21 cellular contexts compared by ENCODE assay signal in the genomic region with DNA sequence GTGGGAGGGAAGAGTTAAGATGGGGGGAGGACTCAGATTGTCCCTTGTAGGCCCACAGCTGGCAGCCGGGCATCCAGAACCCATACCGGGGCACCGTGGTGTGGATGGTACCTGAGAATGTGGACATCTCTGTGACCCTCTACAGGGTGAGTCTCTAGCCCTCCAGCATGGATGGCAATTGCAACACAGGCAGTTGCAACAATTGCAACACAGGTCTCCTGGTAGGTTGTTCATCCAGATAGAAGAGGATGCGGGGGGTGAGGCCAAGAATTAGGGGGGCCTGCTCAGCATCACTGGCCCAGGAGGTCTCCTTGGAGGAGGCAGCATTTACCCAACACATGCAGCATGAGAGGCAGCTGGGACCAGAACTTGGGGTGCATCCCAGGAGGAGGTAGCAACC. TPM values are rescaled to one million over a fixed set of nuclear protein-coding genes. Genes with fewer than 3 reads are reported as not detected.
DNase-seq lines count a peak whose midpoint lies in the region; ATAC-seq and TF ChIP-seq lines count a peak whose summit lies in the region.
"Had no signal": no experiment of that assay in that cellular context is flagged by ENCODE, and none has a peak within 500 bp of the region (broad histone marks: within the 10 kb centered on the region; RNA-seq: fewer than 3 reads in every experiment).

No MANE protein-coding gene starts in this region.

- H3K4me3 ChIP-seq in HL-60 (replicated peaks; ENCODE audit: insufficient read depth, low read length) (no peak overlapping the region), OCI-LY7 (ENCODE audit: low read depth, low read length, poor library complexity, severe bottlenecking) (no peak overlapping the region)
- H3K4me3 ChIP-seq: breast epithelium, thyroid gland had no signal

- H3K27ac Mint-ChIP-seq in activated CD4-positive, alpha-beta T cell treated with anti-CD3 and anti-CD28 coated beads, Interleukin-2, amount 10 ng/mL, durations not matched to agents 24 days and 14 days = no peak overlapping the region
- H3K27ac Mint-ChIP-seq in activated CD4-positive, alpha-beta T cell treated with anti-CD3 and anti-CD28 coated beads, Interleukin-2, amount 10 ng/mL, durations not matched to agents 7 days and 5 days = no peak overlapping the region
- peak overlapping the region; percentile 94 for H3K27ac Mint-ChIP-seq in stimulated activated effector memory CD8-positive, alpha-beta T cell treated with anti-CD3 and anti-CD28 coated beads, Interleukin-12 subunit alpha, Interleukin-12 subunit beta, amount 100 ng/mL, for 72 hours

- DNase-seq in activated CD4-positive, alpha-beta T cell treated with anti-CD3 and anti-CD28 coated beads, Interleukin-2, amount 10 ng/mL, durations not matched to agents 24 days and 14 days = no peak
- DNase-seq in activated CD4-positive, alpha-beta T cell treated with anti-CD3 and anti-CD28 coated beads, Interleukin-2, amount 10 ng/mL, durations not matched to agents 7 days and 5 days = no peak
- DNase-seq in HL-60 (ENCODE audit: low read depth in 1 of 2, low spot score in 1 of 2) = peak; percentile 56 to 73
- peak; percentile 70 for DNase-seq in amniotic epithelial cell (ENCODE audit: low read depth)
- DNase-seq in stimulated activated effector memory CD8-positive, alpha-beta T cell treated with anti-CD3 and anti-CD28 coated beads, Interleukin-12 subunit alpha, Interleukin-12 subunit beta, amount 100 ng/mL, for 72 hours (ENCODE audit: low spot score in 2 of 2) = no peak
- DNase-seq in DMS53 (lab: John Stamatoyannopoulos, UW) = no peak
- no peak for DNase-seq in OCI-LY7 (ENCODE audit: low spot score)
- DNase-seq: CD4-positive, CD25-positive, alpha-beta regulatory T cell; DMS79; foreskin melanocyte; kidney glomerular epithelial cell; mesenchymal stem cell; NCI-H1930; NCI-H345; stimulated activated CD4-positive, alpha-beta T cell treated with anti-CD3 and anti-CD28 coated beads, Interleukin-12 subunit alpha, Interleukin-12 subunit beta, amount 100 ng/mL, for 4 hours; T-helper 17 cell; thyroid gland had no signal

- no peaks in the 10 kb centered on the region for H4K20me1 ChIP-seq in OCI-LY7 (ENCODE audit: insufficient read depth, low read length)

- no peaks in the 10 kb centered on the region for H3K9me3 Mint-ChIP-seq in activated CD4-positive, alpha-beta T cell treated with anti-CD3 and anti-CD28 coated beads, Interleukin-2, amount 10 ng/mL, durations not matched to agents 24 days and 14 days
- H3K9me3 Mint-ChIP-seq in activated CD4-positive, alpha-beta T cell treated with anti-CD3 and anti-CD28 coated beads, Interleukin-2, amount 10 ng/mL, durations not matched to agents 7 days and 5 days = no peaks in the 10 kb centered on the region
- H3K9me3 Mint-ChIP-seq in stimulated activated effector memory CD8-positive, alpha-beta T cell treated with anti-CD3 and anti-CD28 coated beads, Interleukin-12 subunit alpha, Interleukin-12 subunit beta, amount 100 ng/mL, for 72 hours = no peaks in the 10 kb centered on the region
- H3K9me3 Mint-ChIP-seq: activated naive CD4-positive, alpha-beta T cell treated with anti-CD3 and anti-CD28 coated beads, Interleukin-2, amount 50 U/mL, for 72 hours; CD4-positive, CD25-positive, alpha-beta regulatory T cell had no signal

- H3K9me3 ChIP-seq in OCI-LY7 (ENCODE audit: low read length) = no peaks in the 10 kb centered on the region
- H3K9me3 ChIP-seq: breast epithelium, thyroid gland had no signal

- no peaks in the 10 kb centered on the region for H3K9me2 ChIP-seq in OCI-LY7 (ENCODE audit: insufficient read depth, low read length)

- peaks cover 58% of the 10 kb centered on the region for H3K36me3 Mint-ChIP-seq in activated CD4-positive, alpha-beta T cell treated with anti-CD3 and anti-CD28 coated beads, Interleukin-2, amount 10 ng/mL, durations not matched to agents 24 days and 14 days (ENCODE audit: low read depth)
- H3K36me3 Mint-ChIP-seq in activated CD4-positive, alpha-beta T cell treated with anti-CD3 and anti-CD28 coated beads, Interleukin-2, amount 10 ng/mL, durations not matched to agents 7 days and 5 days (ENCODE audit: low read depth) = peaks cover 36% of the 10 kb centered on the region
- H3K36me3 Mint-ChIP-seq in stimulated activated effector memory CD8-positive, alpha-beta T cell treated with anti-CD3 and anti-CD28 coated beads, Interleukin-12 subunit alpha, Interleukin-12 subunit beta, amount 100 ng/mL, for 72 hours = peaks cover 98% of the 10 kb centered on the region

- no peak overlapping the region for H2AFZ ChIP-seq in OCI-LY7 (ENCODE audit: low read length)

- peaks cover 42% of the 10 kb centered on the region for H3K4me1 Mint-ChIP-seq in activated CD4-positive, alpha-beta T cell treated with anti-CD3 and anti-CD28 coated beads, Interleukin-2, amount 10 ng/mL, durations not matched to agents 24 days and 14 days
- peaks cover 32% of the 10 kb centered on the region for H3K4me1 Mint-ChIP-seq in activated CD4-positive, alpha-beta T cell treated with anti-CD3 and anti-CD28 coated beads, Interleukin-2, amount 10 ng/mL, durations not matched to agents 7 days and 5 days
- H3K4me1 Mint-ChIP-seq in stimulated activated effector memory CD8-positive, alpha-beta T cell treated with anti-CD3 and anti-CD28 coated beads, Interleukin-12 subunit alpha, Interleukin-12 subunit beta, amount 100 ng/mL, for 72 hours = peaks cover 63% of the 10 kb centered on the region

- no peak overlapping the region for H3K4me2 ChIP-seq in OCI-LY7 (ENCODE audit: low read length)

- peaks cover 9% of the 10 kb centered on the region; the same call in 1 of the 2 replicates for H3K79me2 ChIP-seq in OCI-LY7 (ENCODE audit: insufficient read depth, low read depth, low read length)

- H3K27ac ChIP-seq in HL-60 (replicated peaks) (no peak overlapping the region), OCI-LY7 (ENCODE audit: low read depth, low read length, poor library complexity, severe bottlenecking) (no peak overlapping the region)
- H3K27ac ChIP-seq: breast epithelium, thyroid gland had no signal

- peaks cover 32% of the 10 kb centered on the region for H3K4me1 ChIP-seq in OCI-LY7 (ENCODE audit: insufficient read depth, low read length, poor library complexity, severe bottlenecking)

- no peaks in the 10 kb centered on the region for H3K27me3 ChIP-seq in HL-60 (ENCODE audit: insufficient read depth, poor library complexity, severe bottlenecking)
- H3K27me3 ChIP-seq: breast epithelium, thyroid gland had no signal

- CTCF ChIA-PET in activated CD4-positive, alpha-beta T cell treated with anti-CD3 and anti-CD28 coated beads, Interleukin-2, amount 10 ng/mL, durations not matched to agents 7 days and 5 days (lab: Charles Lee) = interaction anchor here (0.8 to 2.5 kb wide), 5 partner anchors 8 to 38 kb away, joined by 3 to 11 read pairs (median 3); no protein-coding TSS in a partner anchor
- CTCF ChIA-PET in OCI-LY7 (lab: Charles Lee; ENCODE audit: unreplicated experiment) = no interaction called here

- H3K4me3 Mint-ChIP-seq in activated CD4-positive, alpha-beta T cell treated with anti-CD3 and anti-CD28 coated beads, Interleukin-2, amount 10 ng/mL, durations not matched to agents 24 days and 14 days = peak overlapping the region; percentile 39
- H3K4me3 Mint-ChIP-seq in activated CD4-positive, alpha-beta T cell treated with anti-CD3 and anti-CD28 coated beads, Interleukin-2, amount 10 ng/mL, durations not matched to agents 7 days and 5 days = no peak overlapping the region
- peak overlapping the region; percentile 96 for H3K4me3 Mint-ChIP-seq in stimulated activated effector memory CD8-positive, alpha-beta T cell treated with anti-CD3 and anti-CD28 coated beads, Interleukin-12 subunit alpha, Interleukin-12 subunit beta, amount 100 ng/mL, for 72 hours

- intact Hi-C loops in activated CD4-positive, alpha-beta T cell treated with anti-CD3 and anti-CD28 coated beads, Interleukin-2, amount 10 ng/mL, durations not matched to agents 24 days and 14 days (cut with micrococcal nuclease) = no loop called here
- intact Hi-C loops in OCI-LY7 (cut with micrococcal nuclease; ENCODE audit: unreplicated experiment) = loop anchor here (10.0 kb wide), 1 partner anchor 724 kb away; no protein-coding TSS in a partner anchor

- BruUV-seq in OCI-LY7 (replicated peaks; lab: Mats Ljungman, UMichigan) = no TSS peak

- POLR2A ChIA-PET in activated CD4-positive, alpha-beta T cell treated with anti-CD3 and anti-CD28 coated beads, Interleukin-2, amount 10 ng/mL, durations not matched to agents 7 days and 5 days (lab: Charles Lee) = no interaction called here
- POLR2A ChIA-PET in OCI-LY7 (lab: Charles Lee) = interaction anchor here (1.3 kb wide), 1 partner anchor 8 kb away, joined by 7 read pairs; no protein-coding TSS in a partner anchor

- TF ChIP-seq CTCF in HL-60 (IDR thresholded peaks at IDR 0.05; ENCODE audit: insufficient read depth, low read length) (no peak), OCI-LY7 (conservative IDR thresholded peaks at IDR 0.05; ENCODE audit: low read length) (no peak)

- ATAC-seq in stimulated activated effector memory CD8-positive, alpha-beta T cell treated with anti-CD3 and anti-CD28 coated beads, Interleukin-12 subunit alpha, Interleukin-12 subunit beta, amount 100 ng/mL, for 72 hours = no peak
- no peak for ATAC-seq in HG02840 (IDR thresholded peaks at IDR 0.05; ENCODE audit: low FRiP score, unreplicated experiment)
- ATAC-seq: activated naive CD4-positive, alpha-beta T cell treated with anti-CD3 and anti-CD28 coated beads, Interleukin-2, amount 50 U/mL, for 72 hours; T-helper 17 cell had no signal

- H3K36me3 ChIP-seq in OCI-LY7 (ENCODE audit: insufficient read depth, low read length) = peaks cover 22% of the 10 kb centered on the region
- H3K36me3 ChIP-seq: breast epithelium had no signal

- no peaks in the 10 kb centered on the region for H3K27me3 Mint-ChIP-seq in activated CD4-positive, alpha-beta T cell treated with anti-CD3 and anti-CD28 coated beads, Interleukin-2, amount 10 ng/mL, durations not matched to agents 24 days and 14 days
- H3K27me3 Mint-ChIP-seq in activated CD4-positive, alpha-beta T cell treated with anti-CD3 and anti-CD28 coated beads, Interleukin-2, amount 10 ng/mL, durations not matched to agents 7 days and 5 days = no peaks in the 10 kb centered on the region
- H3K27me3 Mint-ChIP-seq: CD4-positive, CD25-positive, alpha-beta regulatory T cell; T-helper 17 cell had no signal

RNA-seq across cellular contexts. Expression of gene EHBP1L1, which starts 3.4 kb away (rescaled TPM):
- 167 and 173 TPM in 2 replicates for total RNA-seq in activated CD4-positive, alpha-beta T cell treated with anti-CD3 and anti-CD28 coated beads, Interleukin-2, amount 10 ng/mL, durations not matched to agents 24 days and 14 days
- total RNA-seq in activated CD4-positive, alpha-beta T cell treated with anti-CD3 and anti-CD28 coated beads, Interleukin-2, amount 10 ng/mL, durations not matched to agents 7 days and 5 days = 10 to 100 TPM; 69.2 to 96.7 TPM
- total RNA-seq in OCI-LY7 (2014; rRNA removed; shearing (Covaris generic)) = 59.6 and 59.7 TPM in 2 replicates
- total RNA-seq in OCI-LY7 (2022) = 71.6 and 80.3 TPM in 2 replicates

RNA-seq across cellular contexts. Expression of gene FAM89B, which starts 7.0 kb away (rescaled TPM):
- total RNA-seq in activated CD4-positive, alpha-beta T cell treated with anti-CD3 and anti-CD28 coated beads, Interleukin-2, amount 10 ng/mL, durations not matched to agents 24 days and 14 days = 39.1 and 42.4 TPM in 2 replicates
- 10 to 100 TPM; 34.1 to 42.1 TPM for total RNA-seq in activated CD4-positive, alpha-beta T cell treated with anti-CD3 and anti-CD28 coated beads, Interleukin-2, amount 10 ng/mL, durations not matched to agents 7 days and 5 days
- total RNA-seq in OCI-LY7 (2014; rRNA removed; shearing (Covaris generic)) = 16.1 and 26.4 TPM in 2 replicates
- 17.9 and 25.3 TPM in 2 replicates for total RNA-seq in OCI-LY7 (2022)

RNA-seq across cellular contexts. Expression of gene ZNRD2, which starts 9.0 kb away (rescaled TPM):
- total RNA-seq in activated CD4-positive, alpha-beta T cell treated with anti-CD3 and anti-CD28 coated beads, Interleukin-2, amount 10 ng/mL, durations not matched to agents 24 days and 14 days = 83.3 and 83.4 TPM in 2 replicates
- total RNA-seq in activated CD4-positive, alpha-beta T cell treated with anti-CD3 and anti-CD28 coated beads, Interleukin-2, amount 10 ng/mL, durations not matched to agents 7 days and 5 days = 10 to 100 TPM; 32.4 to 35.4 TPM
- total RNA-seq in OCI-LY7 (2014; rRNA removed; shearing (Covaris generic)) = 37.7 and 60.4 TPM in 2 replicates
- total RNA-seq in OCI-LY7 (2022) = 35.9 and 43.4 TPM in 2 replicates

RNA-seq across cellular contexts. Expression of gene KCNK7, which starts 16.3 kb away (rescaled TPM):
- 0.69 and 1.3 TPM in 2 replicates for total RNA-seq in activated CD4-positive, alpha-beta T cell treated with anti-CD3 and anti-CD28 coated beads, Interleukin-2, amount 10 ng/mL, durations not matched to agents 24 days and 14 days
- 1 to 10 TPM in 1 of 2 experiments, under 1 TPM in 1; 1.00 to 3.3 TPM for total RNA-seq in activated CD4-positive, alpha-beta T cell treated with anti-CD3 and anti-CD28 coated beads, Interleukin-2, amount 10 ng/mL, durations not matched to agents 7 days and 5 days
- 1.4 TPM in 1 of 2 replicates, not detected in the other for total RNA-seq in OCI-LY7 (2014; rRNA removed; shearing (Covaris generic))
- 0.68 and 1.6 TPM in 2 replicates for total RNA-seq in OCI-LY7 (2022)
- total RNA-seq: MCF 10A had no signal

RNA-seq across cellular contexts. Expression of gene LTBP3, which starts 21.1 kb away (rescaled TPM):
- total RNA-seq in activated CD4-positive, alpha-beta T cell treated with anti-CD3 and anti-CD28 coated beads, Interleukin-2, amount 10 ng/mL, durations not matched to agents 24 days and 14 days = 94.9 and 96.9 TPM in 2 replicates
- total RNA-seq in activated CD4-positive, alpha-beta T cell treated with anti-CD3 and anti-CD28 coated beads, Interleukin-2, amount 10 ng/mL, durations not matched to agents 7 days and 5 days = 10 to 100 TPM; 80.2 to 92.5 TPM
- 11.2 and 17.4 TPM in 2 replicates for total RNA-seq in OCI-LY7 (2014; rRNA removed; shearing (Covaris generic))
- 10.0 and 13.8 TPM in 2 replicates for total RNA-seq in OCI-LY7 (2022)

Comparison
In these comparisons a context has a peak if more than half of its experiments do, and no peak if none do; other contexts are left out.
1. DNase-seq: peak in HL-60 (2 of 2) and amniotic epithelial cell (single experiment); none in activated CD4-positive, alpha-beta T cell treated with anti-CD3 and anti-CD28 coated beads, Interleukin-2, amount 10 ng/mL, durations not matched to agents 24 days and 14 days (single experiment), activated CD4-positive, alpha-beta T cell treated with anti-CD3 and anti-CD28 coated beads, Interleukin-2, amount 10 ng/mL, durations not matched to agents 7 days and 5 days (single experiment), stimulated activated effector memory CD8-positive, alpha-beta T cell treated with anti-CD3 and anti-CD28 coated beads, Interleukin-12 subunit alpha, Interleukin-12 subunit beta, amount 100 ng/mL, for 72 hours (0 of 2), DMS53 (single experiment) and OCI-LY7 (single experiment).